8 cellular contexts compared by ENCODE assay signal in genomic region chr19:12194827-12195500, GRCh38. TPM values are rescaled to one million over a fixed set of nuclear protein-coding genes. Genes with fewer than 3 reads are reported as not detected.
DNase-seq lines count a peak whose midpoint lies in the region; ATAC-seq and TF ChIP-seq lines count a peak whose summit lies in the region.

No MANE protein-coding gene starts in this region.

- DNase-seq in LNCaP clone FGC (ENCODE audit: low read depth) (peak; percentile 55), activated T-cell treated with anti-CD3 and anti-CD28 coated beads for 24 hours (ENCODE audit: low read depth) (peak; percentile 72), epithelial cell of proximal tubule (ENCODE audit: low read depth) (no peak), DMS114 treated with DMSO at 0.1 percent for 48 hours (lab: John Stamatoyannopoulos, UW; ENCODE audit: unreplicated experiment) (no peak), GM19238 (ENCODE audit: insufficient read length, low spot score) (no peak)
- peak; percentile 24 to 56 for DNase-seq in stimulated activated CD8-positive, alpha-beta memory T cell treated with anti-CD3 and anti-CD28 coated beads, Interleukin-4, amount 100 ng/mL, for 1 hour (ENCODE audit: low read depth in 2 of 2, low spot score in 1 of 2)

- H3K9ac ChIP-seq in mucosa of stomach (ENCODE audit: low read length) = peak overlapping the region; percentile 58

- TF ChIP-seq CTCF in LNCaP clone FGC (IDR thresholded peaks at IDR 0.05; ENCODE audit: control insufficient read depth, extremely low read depth, insufficient read depth) (no peak), epithelial cell of proximal tubule (conservative IDR thresholded peaks at IDR 0.05; ENCODE audit: low read depth, low read length) (no peak)

- H3K9me3 ChIP-seq in mucosa of stomach (ENCODE audit: control insufficient read depth, low read length) = no peaks in the 10 kb centered on the region

- peaks cover 13% of the 10 kb centered on the region for H3K4me1 ChIP-seq in mucosa of stomach (ENCODE audit: control insufficient read depth, insufficient read depth, low read length)

- no peaks in the 10 kb centered on the region for H3K36me3 ChIP-seq in mucosa of stomach (ENCODE audit: control insufficient read depth, insufficient read depth, low read length)

- ATAC-seq in GM21737 (IDR thresholded peaks at IDR 0.05; ENCODE audit: unreplicated experiment) = no peak

- no peaks in the 10 kb centered on the region for H3K27me3 ChIP-seq in mucosa of stomach (ENCODE audit: control insufficient read depth, insufficient read depth, low read length)

- H3K4me3 ChIP-seq in LNCaP clone FGC (ENCODE audit: low read depth, low read length) (peak overlapping the region; percentile 58), epithelial cell of proximal tubule (ENCODE audit: low read depth, low read length) (peak overlapping the region; percentile 60), mucosa of stomach (ENCODE audit: low read length) (peak overlapping the region; percentile 54)

RNA-seq across cellular contexts. Expression of gene ZNF136, which starts 32.1 kb away (rescaled TPM):
- 1.4 and 1.8 TPM in 2 replicates for total RNA-seq in epithelial cell of proximal tubule

RNA-seq across cellular contexts. Expression of gene ZNF625, which starts 38.4 kb away (rescaled TPM):
- total RNA-seq in epithelial cell of proximal tubule = 3.1 and 4.6 TPM in 2 replicates

RNA-seq across cellular contexts. Expression of gene ZNF20, which starts 54.8 kb away (rescaled TPM):
- total RNA-seq in epithelial cell of proximal tubule = 2.2 and 2.3 TPM in 2 replicates

Comparison
In these comparisons a context has a peak if more than half of its experiments do, and no peak if none do; other contexts are left out.
1. DNase-seq: peak in LNCaP clone FGC (single experiment), activated T-cell treated with anti-CD3 and anti-CD28 coated beads for 24 hours (single experiment) and stimulated activated CD8-positive, alpha-beta memory T cell treated with anti-CD3 and anti-CD28 coated beads, Interleukin-4, amount 100 ng/mL, for 1 hour (2 of 2); none in epithelial cell of proximal tubule (single experiment), DMS114 treated with DMSO at 0.1 percent for 48 hours (single experiment) and GM19238 (single experiment).
2. Peak in every context shown above with its lines, with median percentiles within 50 percentile points of each other: H3K4me3 ChIP-seq.